In genomic region chr7:17274551-17275245, GRCh38 we compare ENCODE assay signal across 9 cellular contexts. TPM values are rescaled to one million over a fixed set of nuclear protein-coding genes. Genes with fewer than 3 reads are reported as not detected.
DNase-seq lines count a peak whose midpoint lies in the region; ATAC-seq and TF ChIP-seq lines count a peak whose summit lies in the region.
"Had no signal": no experiment of that assay in that cellular context is flagged by ENCODE, and none has a peak within 500 bp of the region (broad histone marks: within the 10 kb centered on the region; RNA-seq: fewer than 3 reads in every experiment).

No MANE protein-coding gene starts in this region.

- H3K4me3 ChIP-seq in A673 (ENCODE audit: low read depth, low read length, poor library complexity, severe bottlenecking) = no peak overlapping the region
- H3K4me3 ChIP-seq in HCT116 (replicated peaks in 1 of 2; ENCODE audit: low read depth in 1 of 2, low read length in 2 of 2) = no peak overlapping the region
- no peak overlapping the region for H3K4me3 ChIP-seq in prostate gland

- in situ Hi-C loops in GM13977 (cut with MboI; ENCODE audit: low pct_unique_long_range_greater_than_20kb, low sequenced_read_pairs, unreplicated experiment) = no loop called here

- no peak overlapping the region for H2AFZ ChIP-seq in HCT116 (ENCODE audit: low read depth, low read length, poor library complexity, severe bottlenecking)

- H3K4me1 Mint-ChIP-seq in T-helper 2 cell treated with Interferon-gamma antibody and Interleukin-4, amounts not matched to agents 5 μg/mL and 100 μg/mL, for 36 hours (ENCODE audit: low read depth) = peaks cover 14% of the 10 kb centered on the region

- TF ChIP-seq CTCF in A673 (conservative IDR thresholded peaks at IDR 0.05; ENCODE audit: low read depth, low read length) (no peak), HCT116 (IDR thresholded peaks at IDR 0.05 in 2 of 3, conservative IDR thresholded peaks at IDR 0.05 in 1 of 3; ENCODE audit: borderline replicate concordance in 1 of 3, insufficient read depth in 1 of 3, low read depth in 2 of 3, low read length in 2 of 3) (no peak), foreskin keratinocyte (conservative IDR thresholded peaks at IDR 0.05) (no peak), prostate gland (IDR thresholded peaks at IDR 0.05) (no peak), GM13977 (IDR thresholded peaks at IDR 0.05; ENCODE audit: extremely low read depth, insufficient read depth, missing control alignments) (no peak)

- 58% methylated on average over 5 of the region's 5 CpGs for WGBS in prostate gland

- H4K20me1 ChIP-seq in HCT116 (ENCODE audit: insufficient read depth) = no peaks in the 10 kb centered on the region

- no peaks in the 10 kb centered on the region for H3K36me3 ChIP-seq in A673 (ENCODE audit: insufficient read depth, low read length, poor library complexity, severe bottlenecking)
- no peaks in the 10 kb centered on the region for H3K36me3 ChIP-seq in HCT116 (ENCODE audit: control insufficient read depth in 1 of 2, insufficient read depth in 2 of 2, low read length in 2 of 2)
- H3K36me3 ChIP-seq in prostate gland = no peaks in the 10 kb centered on the region

- CTCF ChIA-PET in A673 (lab: Charles Lee) = interaction anchor here (0.6 to 0.7 kb wide), 2 partner anchors 27 to 564 kb away, joined by 3 read pairs; no protein-coding TSS in a partner anchor
- CTCF ChIA-PET in HCT116 (lab: Charles Lee) = no interaction called here

- H3K27ac ChIP-seq in A673 (ENCODE audit: low read depth, low read length, poor library complexity, severe bottlenecking) (no peak overlapping the region), HCT116 (ENCODE audit: low read depth, low read length) (no peak overlapping the region), foreskin keratinocyte (no peak overlapping the region), prostate gland (no peak overlapping the region)

- intact Hi-C loops in A673 (cut with micrococcal nuclease; ENCODE audit: unreplicated experiment) = no loop called here
- intact Hi-C loops in HCT116 (cut with micrococcal nuclease) = no loop called here
- intact Hi-C loops in prostate gland (cut with DNase I) = no loop called here

- no peak overlapping the region for H3K27ac Mint-ChIP-seq in T-helper 2 cell treated with Interferon-gamma antibody and Interleukin-4, amounts not matched to agents 5 μg/mL and 100 μg/mL, for 36 hours

- H3K27me3 ChIP-seq in A673 (replicated peaks; ENCODE audit: insufficient read depth, low read depth, low read length, poor library complexity) (peaks cover 56% of the 10 kb centered on the region), HCT116 (ENCODE audit: insufficient read depth, low read length) (no peaks in the 10 kb centered on the region), foreskin keratinocyte (no peaks in the 10 kb centered on the region), prostate gland (replicated peaks; ENCODE audit: insufficient read depth) (no peaks in the 10 kb centered on the region)

- RAD21 ChIA-PET in HCT116 (lab: Charles Lee; ENCODE audit: low non-redundant PET in 1 of 2, low total read pairs in 2 of 2, uncharacterized antibody in 2 of 2, unreplicated experiment in 2 of 2) = no interaction called here

- TF ChIP-seq RAD21 in HCT116 (IDR thresholded peaks at IDR 0.05; ENCODE audit: low read depth) = no peak

- TF ChIP-seq POLR2A in HCT116 (IDR thresholded peaks at IDR 0.05; ENCODE audit: borderline replicate concordance, extremely low read depth, insufficient read depth, insufficient read length) (no peak), prostate gland (IDR thresholded peaks at IDR 0.05) (no peak)

- H3K4me1 ChIP-seq in A673 (ENCODE audit: insufficient read depth, low read length, poor library complexity, severe bottlenecking) (peaks cover 34% of the 10 kb centered on the region), HCT116 (ENCODE audit: control insufficient read depth in 1 of 2, insufficient read depth in 2 of 2, low read length in 2 of 2) (peaks cover 0 to 10% of the 10 kb centered on the region in 2 experiments; a peak in 1 of 4 replicates), foreskin keratinocyte (peaks cover 24% of the 10 kb centered on the region), prostate gland (replicated peaks) (no peaks in the 10 kb centered on the region)

- H3K79me2 ChIP-seq in HCT116 (ENCODE audit: insufficient read depth, low read length) = no peaks in the 10 kb centered on the region

- H3K9me3 ChIP-seq in A673 (ENCODE audit: low read depth, low read length, poor library complexity, severe bottlenecking) (peaks cover 19% of the 10 kb centered on the region), HCT116 (ENCODE audit: control insufficient read depth in 1 of 2, insufficient read depth in 1 of 2, low read depth in 1 of 2, low read length in 2 of 2) (peaks cover 0 to 11% of the 10 kb centered on the region in 2 experiments; a peak in 1 of 4 replicates), prostate gland (no peaks in the 10 kb centered on the region)

- peaks cover 22% of the 10 kb centered on the region for H3K36me3 Mint-ChIP-seq in T-helper 2 cell treated with Interferon-gamma antibody and Interleukin-4, amounts not matched to agents 5 μg/mL and 100 μg/mL, for 36 hours (ENCODE audit: low read depth)

- no peaks in the 10 kb centered on the region for H3K9me2 ChIP-seq in HCT116 (ENCODE audit: insufficient read depth)

- H3K9me3 Mint-ChIP-seq in T-helper 2 cell treated with Interferon-gamma antibody and Interleukin-4, amounts not matched to agents 5 μg/mL and 100 μg/mL, for 36 hours = peaks cover 41% of the 10 kb centered on the region

- ATAC-seq in HCT116 (peak; percentile 50; the same call in 1 of the 2 replicates), foreskin keratinocyte (peak; percentile 90), GM21381 (IDR thresholded peaks at IDR 0.05; ENCODE audit: unreplicated experiment) (no peak)

- no peak overlapping the region for H3K9ac ChIP-seq in HCT116 (ENCODE audit: low read length)

- H3K27me3 Mint-ChIP-seq in T-helper 2 cell treated with Interferon-gamma antibody and Interleukin-4, amounts not matched to agents 5 μg/mL and 100 μg/mL, for 36 hours (ENCODE audit: low read depth) = no peaks in the 10 kb centered on the region

- peak overlapping the region; percentile 4 for H3K4me3 Mint-ChIP-seq in T-helper 2 cell treated with Interferon-gamma antibody and Interleukin-4, amounts not matched to agents 5 μg/mL and 100 μg/mL, for 36 hours

- no TSS peak for BruUV-seq in A673 (replicated peaks; lab: Mats Ljungman, UMichigan)
- BruUV-seq in HCT116 (replicated peaks; lab: Mats Ljungman, UMichigan) = no TSS peak

- POLR2A ChIA-PET in A673 (lab: Charles Lee; ENCODE audit: low non-redundant PET) (no interaction called here), HCT116 (lab: Charles Lee) (no interaction called here)

- DNase-seq in A673 (ENCODE audit: low spot score) (peak; percentile 97), HCT116 (ENCODE audit: low read depth, low spot score) (no peak), foreskin keratinocyte (peak; percentile 44 to 73), prostate gland (ENCODE audit: low spot score) (no peak), GM13977 (ENCODE audit: low spot score) (no peak), RPMI8226 (no peak)
- DNase-seq in T-helper 2 cell treated with Interferon-gamma antibody and Interleukin-4, amounts not matched to agents 5 μg/mL and 100 μg/mL, for 36 hours (ENCODE audit: low spot score) = no peak
- DNase-seq: NCI-H1436 treated with DMSO at 0.1 percent for 48 hours had no signal

- no peak overlapping the region; the same call in 1 of the 2 replicates for H3K4me2 ChIP-seq in HCT116 (ENCODE audit: low read length)

TF ChIP-seq in HCT116, 20 proteins besides CTCF, POLR2A, EP300 and RAD21 (continues in another document):
- TF ChIP-seq POLR2AphosphoS5 (IDR thresholded peaks at IDR 0.05; ENCODE audit: low read depth, low read length) = no peak
- no peak for TF ChIP-seq EZH2 (IDR thresholded peaks at IDR 0.05)
- no peak for TF ChIP-seq EGR1 (IDR thresholded peaks at IDR 0.05; ENCODE audit: low read depth)
- no peak for TF ChIP-seq SRF (IDR thresholded peaks at IDR 0.05; ENCODE audit: low read depth)
- no peak for TF ChIP-seq YY1 (IDR thresholded peaks at IDR 0.05; ENCODE audit: extremely low read depth, insufficient replicate concordance, low read depth, low read length)
- no peak for TF ChIP-seq ELF1 (IDR thresholded peaks at IDR 0.05; ENCODE audit: borderline replicate concordance, low read depth)
- no peak for TF ChIP-seq REST (IDR thresholded peaks at IDR 0.05; ENCODE audit: low read depth)
- no peak for TF ChIP-seq SIN3A (IDR thresholded peaks at IDR 0.05; ENCODE audit: low read depth)

RNA-seq across cellular contexts. Expression of gene AHR, which starts 23.8 kb away (rescaled TPM):
- total RNA-seq in A673 (2021) (11.8 and 13.5 TPM in 2 replicates), HCT116 (2021; ENCODE audit: unreplicated experiment) (29.7 TPM), foreskin keratinocyte (18.4 and 26.0 TPM in 2 replicates), prostate gland (10 to 100 TPM; 49.4 to 55.7 TPM)
- 12.4 and 12.5 TPM in 2 replicates for polyA plus RNA-seq in HCT116 (2012)
- 1.6 and 2.8 TPM in 2 replicates for polyA plus RNA-seq in foreskin keratinocyte

Comparison
In these comparisons a context has a peak if more than half of its experiments do, and no peak if none do; other contexts are left out.
1. DNase-seq: peak in A673 (single experiment) and foreskin keratinocyte (2 of 2); none in HCT116 (single experiment), T-helper 2 cell treated with Interferon-gamma antibody and Interleukin-4, amounts not matched to agents 5 μg/mL and 100 μg/mL, for 36 hours (single experiment), prostate gland (single experiment), GM13977 (single experiment) and RPMI8226 (single experiment).